Comparison of ENCODE assay signal across 19 cellular contexts in the genomic region with DNA sequence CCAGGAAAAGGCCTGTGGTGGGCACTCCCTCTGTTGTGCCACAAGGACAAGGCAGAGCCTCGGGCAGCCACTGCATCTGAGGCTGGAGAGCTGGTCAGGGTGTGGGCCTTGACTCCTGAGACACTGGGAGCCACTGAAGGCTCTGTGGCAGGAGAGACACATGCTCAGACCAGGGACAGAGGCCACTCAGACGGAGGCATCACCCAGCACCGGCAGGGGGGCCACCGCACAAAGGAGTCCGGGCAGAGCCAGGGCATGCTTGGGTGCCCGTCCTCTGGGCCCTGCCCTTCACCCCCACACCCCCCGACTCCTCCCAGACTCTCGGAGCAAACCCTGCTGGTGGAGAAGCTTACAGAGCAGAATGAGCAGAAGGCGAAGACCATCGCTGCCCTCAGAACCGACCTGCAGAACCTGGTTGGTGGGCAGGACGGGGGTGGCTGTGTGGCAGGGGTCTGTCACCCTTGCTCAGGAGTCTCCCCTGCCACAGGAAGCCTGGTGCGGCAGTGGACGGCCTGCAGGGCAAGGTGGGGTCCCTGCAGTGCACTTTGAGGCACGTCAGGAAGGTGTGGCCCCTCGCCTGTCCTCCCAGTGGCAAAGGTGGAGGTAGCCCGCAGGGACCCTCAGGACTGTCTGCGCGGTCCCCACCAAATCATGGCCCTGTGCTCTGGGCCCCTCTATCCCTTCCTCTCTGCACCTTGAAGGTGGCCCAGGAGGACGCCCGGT. TPM values are rescaled to one million over a fixed set of nuclear protein-coding genes. Genes with fewer than 3 reads are reported as not detected.
DNase-seq lines count a peak whose midpoint lies in the region; ATAC-seq, FAIRE-seq and TF ChIP-seq lines count a peak whose summit lies in the region.
"Had no signal": no experiment of that assay in that cellular context is flagged by ENCODE, and none has a peak within 500 bp of the region (broad histone marks: within the 10 kb centered on the region; RNA-seq: fewer than 3 reads in every experiment).

No MANE protein-coding gene starts in this region.

- H3K27me3 Mint-ChIP-seq in GM23338 (ENCODE audit: insufficient read depth, low read depth, poor library complexity): peaks cover 6% of the 10 kb centered on the region
- H3K27me3 Mint-ChIP-seq in endodermal cell (ENCODE audit: insufficient read depth): no peaks in the 10 kb centered on the region

- H3K9ac ChIP-seq in endodermal cell (ENCODE audit: extremely low read depth, low read length, poor library complexity, severe bottlenecking): no peak overlapping the region
- H3K9ac ChIP-seq: parathyroid adenoma had no signal

- 86 to 90% methylated on average over 5 to 21 of the region's 21 CpGs for WGBS in endodermal cell (ENCODE audit: insufficient coverage in 1 of 2, insufficient read length in 1 of 2), 2 experiments
- WGBS in pancreas, 2 donors: 80 to 85% methylated on average over 21 of the region's 21 CpGs

- no peaks in the 10 kb centered on the region for H3F3A ChIP-seq in GM23338 (replicated peaks; ENCODE audit: low read depth)

- H3K4me3 Mint-ChIP-seq in GM23338: no peak overlapping the region
- H3K4me3 Mint-ChIP-seq in endodermal cell: no peak overlapping the region

- peak overlapping the region; percentile 44; the same call in 1 of the 2 replicates for H3K27ac Mint-ChIP-seq in GM23338
- H3K27ac Mint-ChIP-seq in endodermal cell: no peak overlapping the region

- H3K36me3 Mint-ChIP-seq in GM23338 (ENCODE audit: low read depth): no peaks in the 10 kb centered on the region
- H3K36me3 Mint-ChIP-seq in endodermal cell (ENCODE audit: low read depth): no peaks in the 10 kb centered on the region

- no peak overlapping the region for H3K4me3 ChIP-seq in BE2C (ENCODE audit: low read depth, low read length)
- H3K4me3 ChIP-seq in GM23338: no peak overlapping the region
- H3K4me3 ChIP-seq in endodermal cell (ENCODE audit: low read length): no peak overlapping the region
- no peak overlapping the region for H3K4me3 ChIP-seq in pancreas
- H3K4me3 ChIP-seq: K562, SJSA1, smooth muscle cell, thyroid gland had no signal

- in situ Hi-C loops in G401 (cut with HindIII; ENCODE audit: low sequenced_read_pairs): no loop called here

- no peaks in the 10 kb centered on the region for H3K79me2 ChIP-seq in GM23338 (replicated peaks; ENCODE audit: insufficient read depth)
- H3K79me2 ChIP-seq: parathyroid adenoma had no signal

- no peak overlapping the region for H3K27ac ChIP-seq in GM23338 (ENCODE audit: low read depth)
- H3K27ac ChIP-seq in endodermal cell (ENCODE audit: low read depth, low read length): no peak overlapping the region
- H3K27ac ChIP-seq in pancreas: no peak overlapping the region
- H3K27ac ChIP-seq: parathyroid adenoma, SJSA1, thyroid gland had no signal

- H3K4me2 ChIP-seq in GM23338: no peak overlapping the region
- H3K4me2 ChIP-seq: smooth muscle cell had no signal

- intact Hi-C loops in pancreas (cut with DNase I): no loop called here

- DNase-seq in BE2C: peak; percentile 8
- no peak for DNase-seq in GM23338 (ENCODE audit: low spot score)
- peak; percentile 33 for DNase-seq in endodermal cell
- peak in 4 of 6 donors; percentile 3 to 46 (median 8) for DNase-seq in pancreas
- no peak for DNase-seq in G401 (ENCODE audit: low spot score)
- DNase-seq in NCI-H1436 treated with DMSO at 0.1 percent for 48 hours (lab: John Stamatoyannopoulos, UW): no peak
- DNase-seq: activated T-cell treated with anti-CD3 and anti-CD28 coated beads for 4 hours; central memory CD4-positive, alpha-beta T cell; GOT3; hippocampal formation; NCI-H2081; NCI-H524; thyroid gland had no signal

- no peak for TF ChIP-seq CTCF in BE2C (IDR thresholded peaks at IDR 0.05; ENCODE audit: low read depth, low read length)
- TF ChIP-seq CTCF in GM23338 (conservative IDR thresholded peaks at IDR 0.05; ENCODE audit: low read depth in 2 of 2): no peak
- TF ChIP-seq CTCF in endodermal cell (conservative IDR thresholded peaks at IDR 0.05): no peak
- no peak for TF ChIP-seq CTCF in pancreas (IDR thresholded peaks at IDR 0.05)

- H3K9me3 ChIP-seq in BE2C (no peaks in the 10 kb centered on the region; the same call in 1 of the 2 replicates), endodermal cell (ENCODE audit: control insufficient read depth, low read length) (no peaks in the 10 kb centered on the region), pancreas (no peaks in the 10 kb centered on the region)
- H3K9me3 ChIP-seq: thyroid gland had no signal

- H3K9me2 ChIP-seq in GM23338 (ENCODE audit: insufficient read depth): no peaks in the 10 kb centered on the region

- no peak overlapping the region for H2AFZ ChIP-seq in GM23338
- H2AFZ ChIP-seq: parathyroid adenoma had no signal

- no peaks in the 10 kb centered on the region for H4K20me1 ChIP-seq in GM23338 (replicated peaks; ENCODE audit: insufficient read depth)

- H3K4me1 ChIP-seq in BE2C: no peaks in the 10 kb centered on the region
- no peaks in the 10 kb centered on the region for H3K4me1 ChIP-seq in GM23338 (ENCODE audit: insufficient read depth)
- no peaks in the 10 kb centered on the region for H3K4me1 ChIP-seq in endodermal cell (ENCODE audit: control insufficient read depth, insufficient read depth, low read length)
- H3K4me1 ChIP-seq in pancreas: no peaks in the 10 kb centered on the region
- H3K4me1 ChIP-seq: parathyroid adenoma, SJSA1, thyroid gland had no signal

- H3K36me3 ChIP-seq in BE2C (no peaks in the 10 kb centered on the region), GM23338 (ENCODE audit: insufficient read depth) (no peaks in the 10 kb centered on the region), endodermal cell (ENCODE audit: control insufficient read depth, insufficient read depth, low read length) (no peaks in the 10 kb centered on the region), pancreas (no peaks in the 10 kb centered on the region)
- H3K36me3 ChIP-seq: SJSA1, thyroid gland had no signal

- no peaks in the 10 kb centered on the region for H3K27me3 ChIP-seq in BE2C
- H3K27me3 ChIP-seq in GM23338 (ENCODE audit: insufficient read depth): no peaks in the 10 kb centered on the region
- H3K27me3 ChIP-seq in endodermal cell (ENCODE audit: control insufficient read depth, insufficient read depth, low read length, poor library complexity, severe bottlenecking): no peaks in the 10 kb centered on the region
- no peaks in the 10 kb centered on the region for H3K27me3 ChIP-seq in pancreas
- H3K27me3 ChIP-seq: SJSA1, thyroid gland had no signal

- no peaks in the 10 kb centered on the region; the same call in 2 of the 3 replicates for H3K4me1 Mint-ChIP-seq in GM23338
- H3K4me1 Mint-ChIP-seq in endodermal cell: no peaks in the 10 kb centered on the region

- H3K9me3 Mint-ChIP-seq in GM23338 (no peaks in the 10 kb centered on the region; the same call in 2 of the 3 replicates), endodermal cell (peaks cover 5% of the 10 kb centered on the region)

- no peak for FAIRE-seq in pancreas (lab: Jason Lieb, UNC)
- FAIRE-seq: K562 had no signal

- no peak for ATAC-seq in GM23338
- no peak for ATAC-seq in pancreas
- ATAC-seq in HG03196 (IDR thresholded peaks at IDR 0.05; ENCODE audit: unreplicated experiment): no peak
- ATAC-seq: K562 had no signal

TF ChIP-seq in GM23338, 12 proteins besides CTCF, POLR2A, EP300 and RAD21 (continues in another document):
- TF ChIP-seq STAT1 (IDR thresholded peaks at IDR 0.05; ENCODE audit: unreplicated experiment) (no peak), CREB1 (CRISPR knock-in tag; IDR thresholded peaks at IDR 0.05; ENCODE audit: low read depth) (no peak), NANOG (IDR thresholded peaks at IDR 0.05; ENCODE audit: borderline replicate concordance) (no peak), EZH2 (IDR thresholded peaks at IDR 0.05; ENCODE audit: low read depth, unreplicated experiment) (no peak)
- TF ChIP-seq, protein P1, sequence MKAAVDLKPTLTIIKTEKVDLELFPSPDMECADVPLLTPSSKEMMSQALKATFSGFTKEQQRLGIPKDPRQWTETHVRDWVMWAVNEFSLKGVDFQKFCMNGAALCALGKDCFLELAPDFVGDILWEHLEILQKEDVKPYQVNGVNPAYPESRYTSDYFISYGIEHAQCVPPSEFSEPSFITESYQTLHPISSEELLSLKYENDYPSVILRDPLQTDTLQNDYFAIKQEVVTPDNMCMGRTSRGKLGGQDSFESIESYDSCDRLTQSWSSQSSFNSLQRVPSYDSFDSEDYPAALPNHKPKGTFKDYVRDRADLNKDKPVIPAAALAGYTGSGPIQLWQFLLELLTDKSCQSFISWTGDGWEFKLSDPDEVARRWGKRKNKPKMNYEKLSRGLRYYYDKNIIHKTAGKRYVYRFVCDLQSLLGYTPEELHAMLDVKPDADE (IDR thresholded peaks at IDR 0.05): no peak

RNA-seq across cellular contexts. Expression of a gene that starts 26.0 kb away (rescaled TPM):
- not detected for polyA plus RNA-seq in BE2C (2012; ENCODE audit: insufficient read depth, insufficient read length, low read depth)
- not detected in 2 replicates for total RNA-seq in GM23338 (2014; rRNA removed; shearing (Covaris generic))
- polyA plus RNA-seq in GM23338 (2016; fragmentation: Nextera tagmentation; extraction: Ambion mirVana) (not detected in 2 replicates), pancreas (under 1 TPM; 0.04 to 0.05 TPM)
- total RNA-seq in endodermal cell (not detected), pancreas (under 1 TPM in 1 of 6 donors, not detected in 5; 0.04 TPM)
- polyA plus RNA-seq in endodermal cell (2013, experiment 1 of 2): not detected
- polyA plus RNA-seq in endodermal cell (2013, experiment 2 of 2): not detected
- total RNA-seq in G401 (2014; rRNA removed; shearing (Covaris generic)): not detected in 2 replicates
- total RNA-seq: K562, SJSA1, smooth muscle cell, thyroid gland had no signal
- polyA plus RNA-seq: BJ, K562, smooth muscle cell had no signal

RNA-seq across cellular contexts. Expression of a gene that starts 36.2 kb away (rescaled TPM):
- polyA plus RNA-seq in BE2C (2012; ENCODE audit: insufficient read depth, insufficient read length, low read depth): not detected
- total RNA-seq in GM23338 (2014; rRNA removed; shearing (Covaris generic)): not detected in 2 replicates
- polyA plus RNA-seq in GM23338 (2016; fragmentation: Nextera tagmentation; extraction: Ambion mirVana) (0.10 TPM in 1 of 2 replicates, not detected in the other), pancreas (1 to 10 TPM; 2.0 TPM)
- total RNA-seq in endodermal cell (under 1 TPM in 1 of 2 donors, not detected in 1; 0.31 TPM), pancreas (1 to 10 TPM in 2 of 6 donors, under 1 TPM in 4; 0.14 to 1.5 (median 0.45) TPM)
- not detected for polyA plus RNA-seq in endodermal cell (2013, experiment 1 of 2)
- not detected for polyA plus RNA-seq in endodermal cell (2013, experiment 2 of 2)
- total RNA-seq in G401 (2014; rRNA removed; shearing (Covaris generic)): not detected in 2 replicates
- total RNA-seq: K562 had no signal
- polyA plus RNA-seq: BJ had no signal

Comparison
In these comparisons a context has a peak if more than half of its experiments do, and no peak if none do; other contexts are left out.
1. DNase-seq: peak in BE2C (single experiment), endodermal cell (single experiment) and pancreas (4 of 6); none in GM23338 (single experiment), G401 (single experiment) and NCI-H1436 treated with DMSO at 0.1 percent for 48 hours (single experiment).